28 cellular contexts compared by ENCODE assay signal in the genomic region with DNA sequence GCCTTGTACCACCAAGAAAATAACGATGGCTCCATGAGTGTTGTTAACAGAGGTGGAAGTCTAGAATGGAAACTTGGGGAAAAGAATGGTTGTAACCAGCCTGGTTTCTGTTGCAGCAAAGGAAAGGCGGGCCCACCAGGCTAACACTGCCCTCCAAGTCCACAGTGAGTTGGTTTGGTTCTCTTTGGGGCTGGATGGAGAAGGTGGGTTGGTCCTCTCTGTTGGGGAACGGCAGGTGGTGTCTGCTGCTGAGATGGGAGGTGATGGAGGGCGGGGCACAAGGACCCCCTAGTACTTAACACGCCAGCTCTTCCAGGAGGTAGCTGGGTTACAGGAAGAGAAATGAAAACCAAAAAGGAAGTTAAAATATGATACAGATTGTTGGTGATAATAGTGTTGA.
A peak's percentile ranks its signal among the peaks of the same experiment; 100 is the strongest.
DNase-seq lines count a peak whose midpoint lies in the region; ATAC-seq, FAIRE-seq and TF ChIP-seq lines count a peak whose summit lies in the region.
"Had no signal": no experiment of that assay in that cellular context is flagged by ENCODE, and none has a peak within 500 bp of the region (broad histone marks: within the 10 kb centered on the region; RNA-seq: fewer than 3 reads in every experiment).

No MANE protein-coding gene starts in this region.

- no peaks in the 10 kb centered on the region; the same call in 1 of the 2 replicates for H4K20me1 ChIP-seq in HepG2 (ENCODE audit: insufficient read depth, low read length)

- no peak for FAIRE-seq in HepG2 (lab: Jason Lieb, UNC)

- H3K27ac Mint-ChIP-seq in activated T-helper 17 cell treated with anti-CD3 and anti-CD28 coated beads, Interleukin-2, amount 50 U/mL, for 72 hours: peak overlapping the region; percentile 80
- H3K27ac Mint-ChIP-seq: T-helper 1 cell treated with Interleukin-12 subunit alpha and Interleukin-12 subunit beta and Interleukin-4 antibody, amounts not matched to agents 30 μg/mL and 1 μg/mL, for 36 hours had no signal

- TF ChIP-seq EP300 in HepG2 (IDR thresholded peaks at IDR 0.05; ENCODE audit: low read depth in 2 of 2, low read length in 2 of 2) (no peak), HepG2 (CRISPR knock-in tag; IDR thresholded peaks at IDR 0.05; ENCODE audit: borderline replicate concordance) (no peak)

- no peak for TF ChIP-seq RAD21 in HepG2 (CRISPR knock-in tag; IDR thresholded peaks at IDR 0.05)

- intact Hi-C loops in right lobe of liver (cut with DNase I) (loop anchor here in 1 of 2 donors (10.0 kb wide), 1 partner anchor 288 kb away; no protein-coding TSS in a partner anchor), HepG2 (cut with micrococcal nuclease; ENCODE audit: unreplicated experiment) (no loop called here), lower lobe of right lung (cut with DNase I) (no loop called here)

- H3K27ac ChIP-seq in right lobe of liver (no peak overlapping the region), HepG2 (ENCODE audit: extremely low read length, insufficient read depth, low read length) (no peak overlapping the region), lower lobe of right lung (no peak overlapping the region)
- H3K27ac ChIP-seq: BLaER1 treated with 17β-estradiol and CSF1 and Interleukin-3, amounts not matched to agents 10 nM and 100 nM; cardiac muscle cell; thyroid gland had no signal

- H3K36me3 ChIP-seq in right lobe of liver: peaks cover 0 to 31% (median 11%) of the 10 kb centered on the region in 4 donors
- peaks cover 62 to 91% of the 10 kb centered on the region in 2 experiments for H3K36me3 ChIP-seq in HepG2 (replicated peaks in 1 of 2; ENCODE audit: control insufficient read depth in 1 of 2, insufficient read depth in 2 of 2, low read length in 2 of 2)
- H3K36me3 ChIP-seq in lower lobe of right lung: peaks cover 82% of the 10 kb centered on the region

- H3K79me2 ChIP-seq in HepG2 (ENCODE audit: insufficient read depth, low read length): no peaks in the 10 kb centered on the region

- POLR2A ChIA-PET in HepG2 (lab: Yijun Ruan, JAX): no interaction called here

- H3K27me3 ChIP-seq in right lobe of liver: no peaks in the 10 kb centered on the region
- no peaks in the 10 kb centered on the region for H3K27me3 ChIP-seq in HepG2 (ENCODE audit: control insufficient read depth in 1 of 2, insufficient read depth in 2 of 2, low read length in 2 of 2)
- no peaks in the 10 kb centered on the region for H3K27me3 ChIP-seq in lower lobe of right lung (ENCODE audit: low read depth)
- H3K27me3 ChIP-seq: BLaER1 treated with 17β-estradiol and CSF1 and Interleukin-3, amounts not matched to agents 10 nM and 100 nM; cardiac muscle cell; stomach; thyroid gland had no signal

- ATAC-seq in right lobe of liver (no peak), HepG2 (no peak), lower lobe of right lung (no peak), HG03469 (IDR thresholded peaks at IDR 0.05; ENCODE audit: unreplicated experiment) (no peak), HG03280 (IDR thresholded peaks at IDR 0.05; ENCODE audit: unreplicated experiment) (no peak)
- ATAC-seq in activated T-helper 17 cell treated with anti-CD3 and anti-CD28 coated beads, Interleukin-2, amount 50 U/mL, for 72 hours (replicated peaks): no peak
- ATAC-seq: effector memory CD8-positive, alpha-beta T cell; right cardiac atrium; Right ventricle myocardium inferior had no signal

- 85% methylated on average over 5 of the region's 5 CpGs for WGBS in right lobe of liver (ENCODE audit: insufficient coverage, low coverage, low lambda C conversion rate, missing lambda C conversion rate)
- 97% methylated on average over 5 of the region's 5 CpGs for WGBS in HepG2 (ENCODE audit: low lambda C conversion rate)

- no peaks in the 10 kb centered on the region for H3K27me3 Mint-ChIP-seq in activated T-helper 17 cell treated with anti-CD3 and anti-CD28 coated beads, Interleukin-2, amount 50 U/mL, for 72 hours
- H3K27me3 Mint-ChIP-seq: effector memory CD8-positive, alpha-beta T cell had no signal

- CTCF ChIA-PET in HepG2 (lab: Yijun Ruan, JAX; ENCODE audit: low intra/inter-chr PET ratio, low total read pairs): no interaction called here

- H3K4me3 Mint-ChIP-seq in activated T-helper 17 cell treated with anti-CD3 and anti-CD28 coated beads, Interleukin-2, amount 50 U/mL, for 72 hours: no peak overlapping the region
- H3K4me3 Mint-ChIP-seq: effector memory CD8-positive, alpha-beta T cell; T-helper 1 cell treated with Interleukin-12 subunit alpha and Interleukin-12 subunit beta and Interleukin-4 antibody, amounts not matched to agents 30 μg/mL and 1 μg/mL, for 36 hours had no signal

- H3K4me1 ChIP-seq in right lobe of liver: no peaks in the 10 kb centered on the region
- H3K4me1 ChIP-seq in HepG2 (ENCODE audit: insufficient read depth, low read length): no peaks in the 10 kb centered on the region
- peaks cover 3% of the 10 kb centered on the region for H3K4me1 ChIP-seq in lower lobe of right lung

- in situ Hi-C loops in HepG2 (cut with HindIII; ENCODE audit: extremely low pct_ligation_motif_present, low pct_unique_long_range_greater_than_20kb): no loop called here

- H3K9me3 ChIP-seq in right lobe of liver (no peaks in the 10 kb centered on the region), HepG2 (ENCODE audit: low read length) (no peaks in the 10 kb centered on the region), lower lobe of right lung (no peaks in the 10 kb centered on the region)
- H3K9me3 ChIP-seq: BLaER1 treated with 17β-estradiol and CSF1 and Interleukin-3, amounts not matched to agents 10 nM and 100 nM; SK-N-SH; stomach; thyroid gland had no signal

- no peak overlapping the region for H2AFZ ChIP-seq in HepG2 (ENCODE audit: low read length)

- TF ChIP-seq CTCF in right lobe of liver (IDR thresholded peaks at IDR 0.05) (no peak), HepG2 (CRISPR knock-in tag; IDR thresholded peaks at IDR 0.05) (no peak), lower lobe of right lung (IDR thresholded peaks at IDR 0.05) (no peak)

- no peaks in the 10 kb centered on the region for H3K9me3 Mint-ChIP-seq in activated T-helper 17 cell treated with anti-CD3 and anti-CD28 coated beads, Interleukin-2, amount 50 U/mL, for 72 hours
- H3K9me3 Mint-ChIP-seq: effector memory CD8-positive, alpha-beta T cell; T-helper 1 cell treated with Interleukin-12 subunit alpha and Interleukin-12 subunit beta and Interleukin-4 antibody, amounts not matched to agents 30 μg/mL and 1 μg/mL, for 36 hours had no signal

- H3K4me3 ChIP-seq in right lobe of liver (no peak overlapping the region), HepG2 (replicated peaks in 1 of 3; ENCODE audit: insufficient read depth in 1 of 3, low read depth in 2 of 3, low read length in 3 of 3) (no peak overlapping the region), lower lobe of right lung (no peak overlapping the region)
- H3K4me3 ChIP-seq: BLaER1 treated with 17β-estradiol and CSF1 and Interleukin-3, amounts not matched to agents 10 nM and 100 nM; cardiac muscle cell; stomach; thyroid gland had no signal

- BruUV-seq in HepG2 (replicated peaks; lab: Mats Ljungman, UMichigan): no TSS peak

- TF ChIP-seq POLR2A in right lobe of liver (IDR thresholded peaks at IDR 0.05): no peak
- no peak for TF ChIP-seq POLR2A in HepG2 (IDR thresholded peaks at IDR 0.05; ENCODE audit: insufficient read depth in 1 of 2, low read depth in 2 of 2, low read length in 2 of 2)

- H3K4me2 ChIP-seq in HepG2 (ENCODE audit: low read depth, low read length): no peak overlapping the region
- H3K4me2 ChIP-seq: SK-N-SH had no signal

- peak in 2 of 3 donors; percentile 7 to 9 for DNase-seq in right lobe of liver
- DNase-seq in HepG2 (ENCODE audit: low spot score): no peak
- DNase-seq in lower lobe of right lung: peak; percentile 2
- no peak for DNase-seq in medulla oblongata (ENCODE audit: extremely low spot score)
- DNase-seq: activated CD8-positive, alpha-beta memory T cell treated with anti-CD3 and anti-CD28 coated beads for 24 hours; activated naive CD4-positive, alpha-beta T cell; Calu3; cortex of kidney; DMS79 treated with DMSO at 0.1 percent for 48 hours; effector memory CD8-positive, alpha-beta T cell; GDM1; mesendoderm; MV-4-11; NCI-H1436; NCI-H2107; NCI-H345; SK-N-SH; stimulated activated CD4-positive, alpha-beta T cell treated with anti-CD3 and anti-CD28 coated beads, Interleukin-1b, Interleukin-23, amount 100 ng/mL, for 48 hours; stomach; thyroid gland had no signal

- H3K4me1 Mint-ChIP-seq in activated T-helper 17 cell treated with anti-CD3 and anti-CD28 coated beads, Interleukin-2, amount 50 U/mL, for 72 hours: no peaks in the 10 kb centered on the region

- H3K36me3 Mint-ChIP-seq in activated T-helper 17 cell treated with anti-CD3 and anti-CD28 coated beads, Interleukin-2, amount 50 U/mL, for 72 hours (ENCODE audit: low read depth): peaks cover 54% of the 10 kb centered on the region

- no peak overlapping the region for H3K9ac ChIP-seq in HepG2 (ENCODE audit: insufficient read depth, low read depth, low read length)
- H3K9ac ChIP-seq: BLaER1 treated with 17β-estradiol and CSF1 and Interleukin-3, amounts not matched to agents 10 nM and 100 nM; SK-N-SH had no signal

TF ChIP-seq in HepG2, 621 proteins besides CTCF, POLR2A, EP300 and RAD21 (continues in another document):
- TF ChIP-seq TGIF2 (CRISPR knock-in tag; IDR thresholded peaks at IDR 0.05) (no peak), ZFYVE20 (CRISPR knock-in tag; IDR thresholded peaks at IDR 0.05; ENCODE audit: borderline replicate concordance, low read depth) (no peak), ZNF543 (CRISPR knock-in tag; IDR thresholded peaks at IDR 0.05) (no peak), THYN1 (CRISPR knock-in tag; IDR thresholded peaks at IDR 0.05; ENCODE audit: borderline replicate concordance, low read depth) (no peak), MED13 (CRISPR knock-in tag; IDR thresholded peaks at IDR 0.05) (no peak), GZF1 (CRISPR knock-in tag; IDR thresholded peaks at IDR 0.05) (no peak), U2AF1 (optimal IDR thresholded peaks at IDR 0.05; ENCODE audit: low read depth, low read length) (no peak), ZSCAN20 (CRISPR knock-in tag; IDR thresholded peaks at IDR 0.05; ENCODE audit: borderline replicate concordance) (no peak)
- TF ChIP-seq, protein P1, sequence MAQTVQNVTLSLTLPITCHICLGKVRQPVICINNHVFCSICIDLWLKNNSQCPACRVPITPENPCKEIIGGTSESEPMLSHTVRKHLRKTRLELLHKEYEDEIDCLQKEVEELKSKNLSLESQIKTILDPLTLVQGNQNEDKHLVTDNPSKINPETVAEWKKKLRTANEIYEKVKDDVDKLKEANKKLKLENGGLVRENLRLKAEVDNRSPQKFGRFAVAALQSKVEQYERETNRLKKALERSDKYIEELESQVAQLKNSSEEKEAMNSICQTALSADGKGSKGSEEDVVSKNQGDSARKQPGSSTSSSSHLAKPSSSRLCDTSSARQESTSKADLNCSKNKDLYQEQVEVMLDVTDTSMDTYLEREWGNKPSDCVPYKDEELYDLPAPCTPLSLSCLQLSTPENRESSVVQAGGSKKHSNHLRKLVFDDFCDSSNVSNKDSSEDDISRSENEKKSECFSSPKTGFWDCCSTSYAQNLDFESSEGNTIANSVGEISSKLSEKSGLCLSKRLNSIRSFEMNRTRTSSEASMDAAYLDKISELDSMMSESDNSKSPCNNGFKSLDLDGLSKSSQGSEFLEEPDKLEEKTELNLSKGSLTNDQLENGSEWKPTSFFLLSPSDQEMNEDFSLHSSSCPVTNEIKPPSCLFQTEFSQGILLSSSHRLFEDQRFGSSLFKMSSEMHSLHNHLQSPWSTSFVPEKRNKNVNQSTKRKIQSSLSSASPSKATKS (CRISPR knock-in tag; IDR thresholded peaks at IDR 0.05): no peak

Comparison
In these comparisons a context has a peak if more than half of its experiments do, and no peak if none do; other contexts are left out.
1. DNase-seq: peak in right lobe of liver (2 of 3) and lower lobe of right lung (single experiment); none in HepG2 (single experiment) and medulla oblongata (single experiment).